Comparison of ENCODE assay signal across 8 cellular contexts in the genomic region with DNA sequence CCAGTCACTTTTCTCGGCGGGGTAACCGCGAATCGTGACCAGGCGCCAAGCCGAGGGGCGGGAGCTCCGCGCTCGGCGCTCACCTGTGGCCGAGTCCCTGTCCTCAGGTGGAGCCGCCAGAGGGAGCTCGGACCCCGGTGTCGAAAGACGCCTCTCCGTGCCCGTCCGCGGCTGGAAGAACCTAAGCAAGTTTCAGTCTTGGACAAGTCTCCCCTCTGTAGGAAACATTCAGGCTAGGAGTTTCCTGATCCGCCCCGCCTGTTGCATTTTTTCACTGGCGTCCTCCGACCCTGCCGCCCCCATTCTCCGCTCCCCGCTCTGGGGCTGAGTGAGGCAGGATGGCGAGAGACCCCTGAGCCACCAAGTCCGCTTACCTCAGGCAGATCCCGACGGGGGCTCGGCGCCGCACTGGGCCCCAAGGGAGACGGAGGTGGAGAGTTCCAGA. TPM values are rescaled to one million over a fixed set of nuclear protein-coding genes. Genes with fewer than 3 reads are reported as not detected.
DNase-seq lines count a peak whose midpoint lies in the region; ATAC-seq and TF ChIP-seq lines count a peak whose summit lies in the region.

No MANE protein-coding gene starts in this region.

- POLR2A ChIA-PET in AG04450 (lab: Yijun Ruan, JAX) = interaction anchor here (0.7 to 1.9 kb wide), 4 partner anchors 18 to 958 kb away, joined by 3 to 17 read pairs (median 6); no protein-coding TSS in a partner anchor

- CTCF ChIA-PET in AG04450 (lab: Charles Lee) = interaction anchor here (0.6 to 1.7 kb wide), 13 partner anchors 9 to 1144 kb away, joined by 3 to 10 read pairs (median 4); no protein-coding TSS in a partner anchor

- H3K27me3 ChIP-seq in AG04450 (ENCODE audit: control insufficient read depth, insufficient read depth, low read length) (no peaks in the 10 kb centered on the region), lower lobe of right lung (ENCODE audit: low read depth) (no peaks in the 10 kb centered on the region)

- H3K4me1 ChIP-seq in lower lobe of right lung = peaks cover 22% of the 10 kb centered on the region

- H3K9me3 ChIP-seq in AG04450 (ENCODE audit: control insufficient read depth, insufficient read depth, low read length) = no peaks in the 10 kb centered on the region; the same call in 1 of the 2 replicates
- no peaks in the 10 kb centered on the region for H3K9me3 ChIP-seq in lower lobe of right lung

- no peaks in the 10 kb centered on the region for H3K36me3 ChIP-seq in lower lobe of right lung

- H3K4me3 ChIP-seq in AG04450 (ENCODE audit: low read depth, low read length) (peak overlapping the region; percentile 84), lower lobe of right lung (peak overlapping the region; percentile 83)

- peak; percentile 78 for TF ChIP-seq CTCF in AG04450 (IDR thresholded peaks at IDR 0.05; ENCODE audit: low read depth, low read length)
- TF ChIP-seq CTCF in lower lobe of right lung (IDR thresholded peaks at IDR 0.05) = peak; percentile 72

- H3K27ac ChIP-seq in AG04450 (ENCODE audit: low read depth, low read length) = peak overlapping the region; percentile 91
- peak overlapping the region; percentile 87 for H3K27ac ChIP-seq in lower lobe of right lung

- ATAC-seq in GM18870 (IDR thresholded peaks at IDR 0.05; ENCODE audit: unreplicated experiment) (peak; percentile 23), HG03159 (IDR thresholded peaks at IDR 0.05; ENCODE audit: unreplicated experiment) (peak; percentile 37), lower lobe of right lung (peak; percentile 85 to 91)

- intact Hi-C loops in lower lobe of right lung (cut with DNase I) = no loop called here

- DNase-seq in AG04450 (ENCODE audit: low read depth, low spot score) = peak; percentile 55
- DNase-seq in NCI-H446 treated with DMSO at 0.1 percent for 48 hours (lab: John Stamatoyannopoulos, UW) = peak; percentile 39
- DNase-seq in activated CD8-positive, alpha-beta memory T cell treated with anti-CD3 and anti-CD28 coated beads for 24 hours = peak; percentile 84
- peak; percentile 38 for DNase-seq in effector CD4-positive, alpha-beta T cell
- peak; percentile 90 for DNase-seq in lower lobe of right lung
- peak; percentile 7 to 16 (median 14) for DNase-seq in stimulated activated CD4-positive, alpha-beta T cell treated with anti-CD3 and anti-CD28 coated beads, TNF-alpha, amount 100 ng/mL, for 1 hour (ENCODE audit: low read depth in 3 of 3, low spot score in 1 of 3)

RNA-seq across cellular contexts. Expression of a gene that starts 0.5 kb away (rescaled TPM):
- polyA plus RNA-seq in AG04450 (2011; rRNA removed) = 40.0 and 55.2 TPM in 2 replicates
- polyA minus RNA-seq in AG04450 (2011; rRNA and poly(A)+ RNA removed) = 73.1 and 128 TPM in 2 replicates
- 11.1 TPM for total RNA-seq in lower lobe of right lung

Comparison
In these comparisons a context has a peak if more than half of its experiments do, and no peak if none do; other contexts are left out.
1. Peak in every context shown above with its lines: DNase-seq, ATAC-seq, H3K4me3 ChIP-seq and H3K27ac ChIP-seq.
2. DNase-seq: peak in every context shown above with its lines; median percentile 90 in lower lobe of right lung; 84 in activated CD8-positive, alpha-beta memory T cell treated with anti-CD3 and anti-CD28 coated beads for 24 hours; 55 in AG04450; 39 in NCI-H446 treated with DMSO at 0.1 percent for 48 hours; 38 in effector CD4-positive, alpha-beta T cell; 14 in stimulated activated CD4-positive, alpha-beta T cell treated with anti-CD3 and anti-CD28 coated beads, TNF-alpha, amount 100 ng/mL, for 1 hour.
3. ATAC-seq: peak in every context shown above with its lines; median percentile 88 in lower lobe of right lung; 37 in HG03159; 23 in GM18870.